Comparison of ENCODE assay signal across 8 cellular contexts in the genomic region with DNA sequence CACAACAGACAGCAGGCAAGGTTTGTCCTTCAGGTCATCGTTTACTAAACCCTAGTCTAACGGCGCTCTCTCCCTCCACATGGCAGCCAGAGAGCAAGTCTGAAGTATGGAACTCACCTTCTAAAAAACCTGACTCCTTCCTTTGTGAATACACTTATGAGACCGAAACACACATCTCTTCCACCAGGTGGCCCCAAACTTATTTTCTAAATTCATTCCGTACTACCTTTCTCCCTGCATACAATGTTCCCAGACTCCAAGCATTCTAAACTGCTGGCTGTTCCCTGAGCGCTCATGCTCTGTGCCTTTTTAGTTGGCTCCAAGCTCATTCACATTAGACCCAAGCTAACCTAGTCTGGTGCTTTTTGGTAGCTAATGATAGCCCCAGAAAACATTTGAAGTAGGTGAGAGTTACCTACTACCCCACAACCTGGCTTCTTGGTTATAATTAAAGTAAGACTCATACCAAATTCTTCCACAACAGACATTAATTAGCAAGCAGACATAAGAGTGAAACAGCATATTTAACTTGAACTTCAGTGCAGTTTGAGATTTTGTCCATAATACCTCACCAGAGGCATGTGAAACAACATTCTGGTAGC.
DNase-seq lines count a peak whose midpoint lies in the region; FAIRE-seq lines count a peak whose summit lies in the region.

No MANE protein-coding gene starts in this region.

- H3K9me3 ChIP-seq in HAP-1 (no peaks in the 10 kb centered on the region), adipocyte (ENCODE audit: control insufficient read depth, low read length) (no peaks in the 10 kb centered on the region)

- H3K27me3 Mint-ChIP-seq in activated CD4-positive, alpha-beta memory T cell treated with anti-CD3 and anti-CD28 coated beads for 36 hours: peaks cover 12% of the 10 kb centered on the region

- CTCF ChIA-PET in activated CD4-positive, alpha-beta memory T cell treated with anti-CD3 and anti-CD28 coated beads for 36 hours (lab: Charles Lee): interaction anchor here (0.9 to 1.6 kb wide), 4 partner anchors 28 to 233 kb away, joined by 3 to 10 read pairs (median 4); no protein-coding TSS in a partner anchor

- no peaks in the 10 kb centered on the region for H3K36me3 Mint-ChIP-seq in activated CD4-positive, alpha-beta memory T cell treated with anti-CD3 and anti-CD28 coated beads for 36 hours

- H3K4me1 ChIP-seq in HAP-1: peaks cover 10% of the 10 kb centered on the region
- H3K4me1 ChIP-seq in adipocyte (ENCODE audit: control insufficient read depth, insufficient read depth, low read length): peaks cover 28% of the 10 kb centered on the region

- H3K4me3 ChIP-seq in HAP-1 (no peak overlapping the region), adipocyte (ENCODE audit: low read length) (no peak overlapping the region)

- H3K9ac ChIP-seq in adipocyte (ENCODE audit: low read length): no peak overlapping the region

- DNase-seq in HAP-1 (ENCODE audit: low spot score in 2 of 2) (peak; percentile 61 to 72), NCI-H1694 treated with DMSO at 0.1 percent for 48 hours (lab: John Stamatoyannopoulos, UW) (peak; percentile 65), adipocyte (ENCODE audit: low read depth) (peak; percentile 74), hippocampal formation (lab: John Stamatoyannopoulos, UW) (peak; percentile 15 to 56), superior temporal gyrus (ENCODE audit: extremely low spot score) (peak; percentile 79), NCI-H1048 (lab: John Stamatoyannopoulos, UW) (no peak)
- no peak for DNase-seq in activated CD4-positive, alpha-beta memory T cell treated with anti-CD3 and anti-CD28 coated beads for 36 hours

- H3K9me3 Mint-ChIP-seq in activated CD4-positive, alpha-beta memory T cell treated with anti-CD3 and anti-CD28 coated beads for 36 hours: no peaks in the 10 kb centered on the region

- no peak overlapping the region for H3K4me3 Mint-ChIP-seq in activated CD4-positive, alpha-beta memory T cell treated with anti-CD3 and anti-CD28 coated beads for 36 hours

- POLR2A ChIA-PET in activated CD4-positive, alpha-beta memory T cell treated with anti-CD3 and anti-CD28 coated beads for 36 hours (lab: Charles Lee): no interaction called here

- H3K27ac Mint-ChIP-seq in activated CD4-positive, alpha-beta memory T cell treated with anti-CD3 and anti-CD28 coated beads for 36 hours: no peak overlapping the region

- H3K4me1 Mint-ChIP-seq in activated CD4-positive, alpha-beta memory T cell treated with anti-CD3 and anti-CD28 coated beads for 36 hours (ENCODE audit: low read depth): no peaks in the 10 kb centered on the region

- FAIRE-seq in G401.6 (lab: Jason Lieb, UNC): peak; percentile 68

- in situ Hi-C loops in HAP-1 (cut with MboI; ENCODE audit: low sequenced_read_pairs): loop anchor here (25.0 kb wide), 1 partner anchor 852 kb away; no protein-coding TSS in a partner anchor

- H3K36me3 ChIP-seq in HAP-1 (replicated peaks) (no peaks in the 10 kb centered on the region), adipocyte (ENCODE audit: control insufficient read depth, insufficient read depth, low read length, severe bottlenecking) (no peaks in the 10 kb centered on the region)

- intact Hi-C loops in activated CD4-positive, alpha-beta memory T cell treated with anti-CD3 and anti-CD28 coated beads for 36 hours (cut with micrococcal nuclease): loop anchor here (2.0 kb wide), 1 partner anchor 198 kb away; no protein-coding TSS in a partner anchor

- H3K27me3 ChIP-seq in HAP-1 (ENCODE audit: low read depth) (no peaks in the 10 kb centered on the region), adipocyte (replicated peaks; ENCODE audit: control insufficient read depth, insufficient read depth, low read length) (no peaks in the 10 kb centered on the region)

Comparison
In these comparisons a context has a peak if more than half of its experiments do, and no peak if none do; other contexts are left out.
1. DNase-seq: peak in HAP-1 (2 of 2), NCI-H1694 treated with DMSO at 0.1 percent for 48 hours (single experiment), adipocyte (single experiment), hippocampal formation (2 of 2) and superior temporal gyrus (single experiment); none in activated CD4-positive, alpha-beta memory T cell treated with anti-CD3 and anti-CD28 coated beads for 36 hours (single experiment) and NCI-H1048 (single experiment).